21 cellular contexts compared by ENCODE assay signal in the genomic region with DNA sequence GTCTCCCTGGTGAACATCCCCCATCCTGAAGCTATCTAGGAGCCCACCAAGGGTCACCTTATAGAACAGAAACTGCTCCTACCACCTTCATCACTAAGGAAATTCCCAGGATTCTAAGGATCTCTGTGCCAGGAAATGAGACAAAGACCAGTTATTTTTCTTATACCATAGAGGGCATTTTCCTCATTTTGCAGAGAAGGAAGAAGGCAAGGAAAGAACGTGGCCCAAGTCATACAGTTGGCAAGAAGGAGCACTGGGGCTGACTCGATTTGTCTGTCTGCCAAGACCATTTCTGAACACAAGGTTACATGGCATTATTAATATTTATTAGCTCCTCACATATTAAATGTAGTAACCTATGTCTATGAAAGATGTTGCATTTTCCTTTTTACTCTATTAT. TPM values are rescaled to one million over a fixed set of nuclear protein-coding genes. Genes with fewer than 3 reads are reported as not detected.
DNase-seq lines count a peak whose midpoint lies in the region; FAIRE-seq and TF ChIP-seq lines count a peak whose summit lies in the region.
"Had no signal": no experiment of that assay in that cellular context is flagged by ENCODE, and none has a peak within 500 bp of the region (broad histone marks: within the 10 kb centered on the region; RNA-seq: fewer than 3 reads in every experiment).

No MANE protein-coding gene starts in this region.

- no peaks in the 10 kb centered on the region for H3K36me3 ChIP-seq in bronchial epithelial cell (ENCODE audit: control insufficient read depth, insufficient read depth, low read length)
- H3K36me3 ChIP-seq in skeletal muscle satellite cell (ENCODE audit: insufficient read depth, low read length) = no peaks in the 10 kb centered on the region

- no peak for DNase-seq in HFFc6
- DNase-seq in bronchial epithelial cell (ENCODE audit: low read depth) = peak; percentile 12
- DNase-seq in fibroblast of the aortic adventitia (ENCODE audit: low read depth) = peak; percentile 43
- no peak for DNase-seq in stimulated activated naive CD4-positive, alpha-beta T cell treated with Interleukin-2 at 50 U/mL for 16 hours (lab: John Stamatoyannopoulos, UW)
- no peak for DNase-seq in AML-193 (lab: John Stamatoyannopoulos, UW)
- no peak for DNase-seq in activated T-helper 1 cell treated with anti-CD3 and anti-CD28 coated beads, Interleukin-12 subunit alpha, Interleukin-12 subunit beta, Interleukin-2, Interleukin-4 antibody, amounts not matched to agents 30 ng/mL and 10 ng/mL and 1 ng/mL, durations not matched to agents 14 hours and 24 hours and 36 hours (ENCODE audit: low spot score)
- DNase-seq in activated CD4-positive, alpha-beta T cell treated with anti-CD3 and anti-CD28 coated beads for 48 hours = no peak
- DNase-seq: ACHN, DMS 273 treated with DMSO at 0.1 percent for 48 hours, DND-41, GF-D8, H7, KG1, MV-4-11, NCI-H187, NCI-H345, NCI-H524 treated with DMSO at 0.1 percent for 48 hours, RPMI8226, SHP77 treated with DMSO at 0.1 percent for 48 hours had no signal

- H3K9me3 ChIP-seq in skeletal muscle satellite cell (replicated peaks; ENCODE audit: low read length) = no peaks in the 10 kb centered on the region

- H3K4me1 Mint-ChIP-seq in HFFc6 (ENCODE audit: low read depth) = peaks cover 60% of the 10 kb centered on the region
- peaks cover 24% of the 10 kb centered on the region for H3K4me1 Mint-ChIP-seq in activated T-helper 1 cell treated with anti-CD3 and anti-CD28 coated beads, Interleukin-12 subunit alpha, Interleukin-12 subunit beta, Interleukin-2, Interleukin-4 antibody, amounts not matched to agents 30 ng/mL and 10 ng/mL and 1 ng/mL, durations not matched to agents 14 hours and 24 hours and 36 hours (ENCODE audit: low read depth)

- H3K27me3 ChIP-seq in bronchial epithelial cell (ENCODE audit: control insufficient read depth, insufficient read depth, low read length) = peaks cover 6% of the 10 kb centered on the region
- H3K27me3 ChIP-seq in skeletal muscle satellite cell (ENCODE audit: control insufficient read depth, insufficient read depth, low read length) = no peaks in the 10 kb centered on the region

- H3K4me2 ChIP-seq in skeletal muscle satellite cell (ENCODE audit: low read length) = no peak overlapping the region

- peaks cover 5% of the 10 kb centered on the region for H3K36me3 Mint-ChIP-seq in HFFc6 (ENCODE audit: low read depth)
- peaks cover 18% of the 10 kb centered on the region for H3K36me3 Mint-ChIP-seq in activated T-helper 1 cell treated with anti-CD3 and anti-CD28 coated beads, Interleukin-12 subunit alpha, Interleukin-12 subunit beta, Interleukin-2, Interleukin-4 antibody, amounts not matched to agents 30 ng/mL and 10 ng/mL and 1 ng/mL, durations not matched to agents 14 hours and 24 hours and 36 hours (ENCODE audit: low read depth)

- FAIRE-seq in bronchial epithelial cell (lab: Jason Lieb, UNC) = no peak
- FAIRE-seq: HepG2 had no signal

- H3K4me3 ChIP-seq in bronchial epithelial cell (ENCODE audit: low read depth, low read length) (no peak overlapping the region), fibroblast of the aortic adventitia (ENCODE audit: low read depth, low read length) (no peak overlapping the region), skeletal muscle satellite cell (ENCODE audit: low read length) (no peak overlapping the region)

- TF ChIP-seq CTCF in HFFc6 (IDR thresholded peaks at IDR 0.05) (no peak), bronchial epithelial cell (IDR thresholded peaks at IDR 0.05; ENCODE audit: insufficient read depth, low read length, severe bottlenecking) (no peak), fibroblast of the aortic adventitia (IDR thresholded peaks at IDR 0.05; ENCODE audit: insufficient read depth, low read length) (no peak)

- H3K9me3 Mint-ChIP-seq in HFFc6 = no peaks in the 10 kb centered on the region
- peaks cover 24% of the 10 kb centered on the region for H3K9me3 Mint-ChIP-seq in activated T-helper 1 cell treated with anti-CD3 and anti-CD28 coated beads, Interleukin-12 subunit alpha, Interleukin-12 subunit beta, Interleukin-2, Interleukin-4 antibody, amounts not matched to agents 30 ng/mL and 10 ng/mL and 1 ng/mL, durations not matched to agents 14 hours and 24 hours and 36 hours

- H3K4me3 Mint-ChIP-seq in HFFc6 = no peak overlapping the region
- no peak overlapping the region for H3K4me3 Mint-ChIP-seq in activated T-helper 1 cell treated with anti-CD3 and anti-CD28 coated beads, Interleukin-12 subunit alpha, Interleukin-12 subunit beta, Interleukin-2, Interleukin-4 antibody, amounts not matched to agents 30 ng/mL and 10 ng/mL and 1 ng/mL, durations not matched to agents 14 hours and 24 hours and 36 hours

- H3K27ac Mint-ChIP-seq in HFFc6 = peak overlapping the region; percentile 93
- no peak overlapping the region for H3K27ac Mint-ChIP-seq in activated T-helper 1 cell treated with anti-CD3 and anti-CD28 coated beads, Interleukin-12 subunit alpha, Interleukin-12 subunit beta, Interleukin-2, Interleukin-4 antibody, amounts not matched to agents 30 ng/mL and 10 ng/mL and 1 ng/mL, durations not matched to agents 14 hours and 24 hours and 36 hours

- H3K4me1 ChIP-seq in skeletal muscle satellite cell (ENCODE audit: control insufficient read depth, insufficient read depth, low read length) = peaks cover 47% of the 10 kb centered on the region

- intact Hi-C loops in activated T-helper 1 cell treated with anti-CD3 and anti-CD28 coated beads, Interleukin-12 subunit alpha, Interleukin-12 subunit beta, Interleukin-2, Interleukin-4 antibody, amounts not matched to agents 30 ng/mL and 10 ng/mL and 1 ng/mL, durations not matched to agents 14 hours and 24 hours and 36 hours (cut with micrococcal nuclease) = no loop called here

- H3K27me3 Mint-ChIP-seq in HFFc6 (ENCODE audit: insufficient read depth) = peaks cover 1% of the 10 kb centered on the region; the same call in 1 of the 2 replicates
- peaks cover 13% of the 10 kb centered on the region for H3K27me3 Mint-ChIP-seq in activated T-helper 1 cell treated with anti-CD3 and anti-CD28 coated beads, Interleukin-12 subunit alpha, Interleukin-12 subunit beta, Interleukin-2, Interleukin-4 antibody, amounts not matched to agents 30 ng/mL and 10 ng/mL and 1 ng/mL, durations not matched to agents 14 hours and 24 hours and 36 hours (ENCODE audit: insufficient read depth)

- peak overlapping the region; percentile 56 for H3K9ac ChIP-seq in skeletal muscle satellite cell (ENCODE audit: low read depth, low read length)

RNA-seq across cellular contexts. Expression of a gene that starts 49.6 kb away (rescaled TPM):
- total RNA-seq in HFFc6 (2021; fragmentation: NEBNext Ultra II Directional; extraction: Animal tissue kit (Norgen Biotek cat#: 25700)) = under 1 TPM in 5 of 6 experiments, not detected in 1; 0.02 to 0.21 (median 0.05) TPM
- total RNA-seq in bronchial epithelial cell (under 0.01 TPM in 1 of 2 replicates, not detected in the other), fibroblast of the aortic adventitia (ENCODE audit: low replicate concordance) (0.41 and 2.4 TPM in 2 replicates)
- total RNA-seq in skeletal muscle satellite cell (2012; rRNA removed) = 0.22 and 0.25 TPM in 2 replicates
- 1.4 and 1.5 TPM in 2 replicates for total RNA-seq in activated T-helper 1 cell treated with anti-CD3 and anti-CD28 coated beads, Interleukin-12 subunit alpha, Interleukin-12 subunit beta, Interleukin-2, Interleukin-4 antibody, amounts not matched to agents 30 ng/mL and 10 ng/mL and 1 ng/mL, durations not matched to agents 14 hours and 24 hours and 36 hours
- total RNA-seq: H7 had no signal

Comparison
In these comparisons a context has a peak if more than half of its experiments do, and no peak if none do; other contexts are left out.
1. DNase-seq: peak in bronchial epithelial cell (single experiment) and fibroblast of the aortic adventitia (single experiment); none in HFFc6 (single experiment), stimulated activated naive CD4-positive, alpha-beta T cell treated with Interleukin-2 at 50 U/mL for 16 hours (single experiment), AML-193 (0 of 2), activated T-helper 1 cell treated with anti-CD3 and anti-CD28 coated beads, Interleukin-12 subunit alpha, Interleukin-12 subunit beta, Interleukin-2, Interleukin-4 antibody, amounts not matched to agents 30 ng/mL and 10 ng/mL and 1 ng/mL, durations not matched to agents 14 hours and 24 hours and 36 hours (single experiment) and activated CD4-positive, alpha-beta T cell treated with anti-CD3 and anti-CD28 coated beads for 48 hours (single experiment).